Comparison of ENCODE assay signal across 29 cellular contexts in genomic region chr21:33729631-33730030, GRCh38.
"Had no signal": no experiment of that assay in that cellular context is flagged by ENCODE, and none has a peak within 500 bp of the region (broad histone marks: within the 10 kb centered on the region; RNA-seq: fewer than 3 reads in every experiment).

No MANE protein-coding gene starts in this region.

- H3K36me3 Mint-ChIP-seq: activated naive CD8-positive, alpha-beta T cell had no signal

- H3K4me1 Mint-ChIP-seq: activated B cell treated with CpG ODN at 0.5 μM for 24 hours; activated CD4-positive, alpha-beta memory T cell treated with anti-CD3 and anti-CD28 coated beads, Interleukin-2, amount 10 ng/mL, durations not matched to agents 7 days and 5 days; activated CD4-positive, alpha-beta T cell treated with anti-CD3 and anti-CD28 coated beads, Interleukin-2, amount 10 ng/mL, durations not matched to agents 7 days and 5 days; activated T-helper 17 cell treated with anti-CD3 and anti-CD28 coated beads, Interleukin-2, amount 50 U/mL, for 72 hours; T-helper 17 cell had no signal

- DNase-seq: activated B cell treated with CpG ODN at 0.5 μM for 24 hours; activated CD4-positive, alpha-beta memory T cell treated with anti-CD3 and anti-CD28 coated beads, Interleukin-2, amount 10 ng/mL, durations not matched to agents 7 days and 5 days; activated CD4-positive, alpha-beta T cell treated with anti-CD3 and anti-CD28 coated beads for 1 hour; activated CD4-positive, alpha-beta T cell treated with anti-CD3 and anti-CD28 coated beads, Interleukin-2, amount 10 ng/mL, durations not matched to agents 7 days and 5 days; activated gamma-delta T cell; activated naive CD4-positive, alpha-beta T cell treated with anti-CD3 and anti-CD28 coated beads for 36 hours; activated T-cell treated with anti-CD3 and anti-CD28 coated beads for 4 hours; activated T-cell treated with anti-CD3 and anti-CD28 coated beads, Interleukin-2, amount 50 U/mL, for 48 hours; amygdala; brain microvascular endothelial cell; MG63; MV-4-11; NCI-H1092 treated with DMSO at 0.1 percent for 48 hours; NCI-H1417 treated with DMSO at 0.1 percent for 48 hours; NCI-H1694; NCI-H2029 treated with DMSO at 0.1 percent for 48 hours; NCI-H345; NCI-H510A; NCI-H526 treated with DMSO at 0.1 percent for 48 hours; NCI-H82; OCI-M1; SHP77; T-helper 17 cell; T-helper 9 cell had no signal

- H3K27me3 ChIP-seq: brain microvascular endothelial cell, cardiac muscle cell, MG63 had no signal

- H3K9me3 ChIP-seq: MG63 had no signal

- ATAC-seq: activated T-helper 17 cell treated with anti-CD3 and anti-CD28 coated beads, Interleukin-2, amount 50 U/mL, for 72 hours; Panc1; T-helper 17 cell had no signal

- H3K4me3 ChIP-seq: cardiac muscle cell, MG63 had no signal

- H3K36me3 ChIP-seq: MG63 had no signal

- H3K9me3 Mint-ChIP-seq: activated B cell treated with CpG ODN at 0.5 μM for 24 hours; activated CD4-positive, alpha-beta memory T cell treated with anti-CD3 and anti-CD28 coated beads, Interleukin-2, amount 10 ng/mL, durations not matched to agents 7 days and 5 days; activated CD4-positive, alpha-beta T cell treated with anti-CD3 and anti-CD28 coated beads, Interleukin-2, amount 10 ng/mL, durations not matched to agents 7 days and 5 days; activated naive CD4-positive, alpha-beta T cell treated with anti-CD3 and anti-CD28 coated beads for 36 hours; activated T-helper 17 cell treated with anti-CD3 and anti-CD28 coated beads, Interleukin-2, amount 50 U/mL, for 72 hours had no signal

- H3K27ac ChIP-seq: brain microvascular endothelial cell, cardiac muscle cell, RWPE1 had no signal

- H3K27me3 Mint-ChIP-seq: activated B cell treated with CpG ODN at 0.5 μM for 24 hours; activated CD4-positive, alpha-beta memory T cell treated with anti-CD3 and anti-CD28 coated beads, Interleukin-2, amount 10 ng/mL, durations not matched to agents 7 days and 5 days; activated CD4-positive, alpha-beta T cell treated with anti-CD3 and anti-CD28 coated beads, Interleukin-2, amount 10 ng/mL, durations not matched to agents 7 days and 5 days; activated naive CD8-positive, alpha-beta T cell; activated T-helper 17 cell treated with anti-CD3 and anti-CD28 coated beads, Interleukin-2, amount 50 U/mL, for 72 hours had no signal

- H3K27ac Mint-ChIP-seq: activated B cell treated with CpG ODN at 0.5 μM for 24 hours; activated CD4-positive, alpha-beta memory T cell treated with anti-CD3 and anti-CD28 coated beads, Interleukin-2, amount 10 ng/mL, durations not matched to agents 7 days and 5 days; activated CD4-positive, alpha-beta T cell treated with anti-CD3 and anti-CD28 coated beads, Interleukin-2, amount 10 ng/mL, durations not matched to agents 7 days and 5 days; activated naive CD4-positive, alpha-beta T cell treated with anti-CD3 and anti-CD28 coated beads for 36 hours; activated naive CD8-positive, alpha-beta T cell; activated T-helper 17 cell treated with anti-CD3 and anti-CD28 coated beads, Interleukin-2, amount 50 U/mL, for 72 hours; T-helper 17 cell had no signal

- H3K4me3 Mint-ChIP-seq: activated B cell treated with CpG ODN at 0.5 μM for 24 hours; activated CD4-positive, alpha-beta memory T cell treated with anti-CD3 and anti-CD28 coated beads, Interleukin-2, amount 10 ng/mL, durations not matched to agents 7 days and 5 days; activated CD4-positive, alpha-beta T cell treated with anti-CD3 and anti-CD28 coated beads, Interleukin-2, amount 10 ng/mL, durations not matched to agents 7 days and 5 days; activated naive CD4-positive, alpha-beta T cell treated with anti-CD3 and anti-CD28 coated beads for 36 hours; activated naive CD8-positive, alpha-beta T cell; activated T-helper 17 cell treated with anti-CD3 and anti-CD28 coated beads, Interleukin-2, amount 50 U/mL, for 72 hours; T-helper 17 cell had no signal
